ENCODE assay signal across 8 cellular contexts in the genomic region with DNA sequence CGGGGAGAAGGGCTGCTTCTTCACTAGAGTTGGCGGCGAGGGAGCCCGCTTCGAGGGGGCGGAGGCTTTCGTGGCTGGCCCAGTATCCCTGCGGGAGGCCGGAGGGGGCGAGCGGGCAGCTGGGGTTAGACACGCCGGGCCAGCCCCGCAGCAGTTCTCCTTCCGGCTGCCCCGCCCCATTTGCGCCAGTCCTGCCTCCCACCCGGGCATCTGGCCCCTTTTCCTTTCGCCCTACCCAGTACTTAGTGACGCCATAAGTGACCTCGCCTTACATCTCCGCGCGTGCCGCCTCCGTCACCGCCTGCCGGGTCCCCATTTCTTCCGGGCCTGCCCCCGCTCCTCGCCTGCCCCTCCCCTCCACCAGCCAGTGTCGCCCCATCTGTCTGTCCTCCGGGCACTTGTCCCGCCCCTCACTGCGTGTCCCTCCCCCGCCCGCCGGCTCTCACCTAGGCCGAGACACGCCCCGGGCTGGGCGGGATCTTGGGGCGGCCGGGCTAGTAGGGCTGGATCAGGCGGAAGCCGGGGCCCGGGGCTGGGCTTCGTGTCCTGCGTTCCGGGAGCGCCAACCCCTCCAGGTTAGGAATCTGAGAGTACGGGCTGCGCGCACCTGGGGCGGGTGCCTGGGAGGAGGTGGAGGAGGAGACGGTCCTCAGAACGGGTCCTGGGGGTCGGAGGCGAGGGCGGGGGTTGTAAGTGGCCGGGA. TPM values are rescaled to one million over a fixed set of nuclear protein-coding genes. Genes with fewer than 3 reads are reported as not detected.
DNase-seq lines count a peak whose midpoint lies in the region; ATAC-seq and TF ChIP-seq lines count a peak whose summit lies in the region.

No MANE protein-coding gene starts in this region.

- POLR2A ChIA-PET in RWPE1 (lab: Yijun Ruan, JAX; ENCODE audit: low non-redundant PET) = interaction anchor here (1.0 kb wide), 1 partner anchor 12 kb away, joined by 3 read pairs; no protein-coding TSS in a partner anchor

- H3K4me2 ChIP-seq in osteoblast (ENCODE audit: insufficient read depth, low read length) = peak overlapping the region; percentile 66

- DNase-seq in DMS79 (lab: John Stamatoyannopoulos, UW) (peak; percentile 98), Kasumi-1 (lab: John Stamatoyannopoulos, UW) (peak; percentile 83 to 84), RWPE1 (ENCODE audit: low spot score) (peak; percentile 98), activated gamma-delta T cell (lab: John Stamatoyannopoulos, UW) (peak; percentile 98), foreskin melanocyte (peak; percentile 68), osteoblast (ENCODE audit: insufficient read length, low spot score, missing footprints) (peak; percentile 97), tibial nerve (ENCODE audit: low spot score in 2 of 2) (peak; percentile 56 to 66)

- peak overlapping the region; percentile 5 for H2AFZ ChIP-seq in osteoblast (ENCODE audit: low read length)

- H4K20me1 ChIP-seq in osteoblast (ENCODE audit: insufficient read depth, low read length) = no peaks in the 10 kb centered on the region

- peaks cover 33% of the 10 kb centered on the region for H3K27me3 ChIP-seq in osteoblast (ENCODE audit: insufficient read depth, low read length)
- peaks cover 0 to 16% of the 10 kb centered on the region in 2 donors for H3K27me3 ChIP-seq in tibial nerve

- TF ChIP-seq CTCF in RWPE1 (conservative IDR thresholded peaks at IDR 0.05; ENCODE audit: low read depth) = no peak
- no peak for TF ChIP-seq CTCF in osteoblast (IDR thresholded peaks at IDR 0.05; ENCODE audit: extremely low read depth, low read depth, low read length)
- peak in 1 of 5 experiments; percentile 6 for TF ChIP-seq CTCF in tibial nerve (IDR thresholded peaks at IDR 0.05)

- H3K9me3 ChIP-seq in osteoblast (ENCODE audit: low read depth, low read length) (no peaks in the 10 kb centered on the region), tibial nerve (no peaks in the 10 kb centered on the region)

- no peak for TF ChIP-seq EP300 in tibial nerve (IDR thresholded peaks at IDR 0.05)

- CTCF ChIA-PET in RWPE1 (lab: Yijun Ruan, JAX) = interaction anchor here (0.6 to 1.5 kb wide), 7 partner anchors 12 to 1437 kb away, joined by 3 to 5 read pairs (median 3); partner anchors contain the start of gene ACBD4

- peak overlapping the region; percentile 89 for H3K27ac ChIP-seq in RWPE1
- H3K27ac ChIP-seq in osteoblast (ENCODE audit: low read depth, low read length) = no peak overlapping the region
- H3K27ac ChIP-seq in tibial nerve = peak overlapping the region in 2 of 4 donors; percentile 20 to 87

- ATAC-seq in GM21825 (IDR thresholded peaks at IDR 0.05; ENCODE audit: unreplicated experiment) = peak; percentile 68

- H3K4me3 ChIP-seq in osteoblast (ENCODE audit: insufficient read depth, low read length) (peak overlapping the region; percentile 61), tibial nerve (peak overlapping the region; percentile 14 to 72 (median 54))

- no peaks in the 10 kb centered on the region for H3K79me2 ChIP-seq in osteoblast (ENCODE audit: insufficient read depth, low read length)

- peak in 1 of 2 donors; percentile 19 for TF ChIP-seq POLR2A in tibial nerve (IDR thresholded peaks at IDR 0.05)

- H3K36me3 ChIP-seq in osteoblast (ENCODE audit: insufficient read depth, low read length) = no peaks in the 10 kb centered on the region
- peaks cover 0 to 28% (median 0%) of the 10 kb centered on the region in 3 donors for H3K36me3 ChIP-seq in tibial nerve

- H3K4me1 ChIP-seq in osteoblast (ENCODE audit: insufficient read depth, low read length) = peaks cover 5% of the 10 kb centered on the region
- peaks cover 0 to 20% (median 11%) of the 10 kb centered on the region in 4 donors for H3K4me1 ChIP-seq in tibial nerve

- 1% methylated on average over 51 to 52 of the region's 61 CpGs for WGBS in tibial nerve, 2 donors

RNA-seq across cellular contexts. Expression of gene SPATA32, which starts 14.3 kb away (rescaled TPM):
- not detected in 2 replicates for total RNA-seq in osteoblast
- not detected for total RNA-seq in tibial nerve

RNA-seq across cellular contexts. Expression of gene FMNL1, which starts 25.9 kb away (rescaled TPM):
- 2.7 and 3.6 TPM in 2 replicates for total RNA-seq in osteoblast
- total RNA-seq in tibial nerve = 10 to 100 TPM; 19.2 to 42.9 (median 24.6) TPM
